ENCODE assay signal across 7 cellular contexts in genomic region chr10:33028515-33028914, GRCh38.
DNase-seq lines count a peak whose midpoint lies in the region; ATAC-seq lines count a peak whose summit lies in the region.
"Not testable (repeated sequence)": the region's sequence is repeated elsewhere in the genome, so short reads cannot be mapped to it uniquely, and the experiment has no call there.

No MANE protein-coding gene starts in this region.

- not testable (repeated sequence) for H3K9me3 Mint-ChIP-seq in IgD-negative memory B cell; activated CD4-positive, alpha-beta memory T cell treated with anti-CD3 and anti-CD28 coated beads for 36 hours; activated T-cell treated with anti-CD3 and anti-CD28 coated beads, Interleukin-2, amount 50 U/mL, for 72 hours; activated naive CD4-positive, alpha-beta T cell treated with anti-CD3 and anti-CD28 coated beads, Interleukin-2, amount 50 U/mL, for 24 hours; effector memory CD8-positive, alpha-beta T cell

- peak; percentile 18 for DNase-seq in activated CD4-positive, alpha-beta T cell treated with anti-CD3 and anti-CD28 coated beads for 1 hour
- peak; percentile 54 for DNase-seq in activated CD4-positive, alpha-beta memory T cell treated with anti-CD3 and anti-CD28 coated beads for 36 hours
- peak in 1 of 2 donors; percentile 10 for DNase-seq in activated T-cell treated with anti-CD3 and anti-CD28 coated beads, Interleukin-2, amount 50 U/mL, for 72 hours
- not testable (repeated sequence) for DNase-seq in effector memory CD8-positive, alpha-beta T cell
- peak; percentile 17 for DNase-seq in stimulated activated CD4-positive, alpha-beta T cell treated with anti-CD3 and anti-CD28 coated beads, Interleukin-4, amount 100 ng/mL, for 1 hour

- H3K4me3 Mint-ChIP-seq in IgD-negative memory B cell = peak overlapping the region in 1 of 4 donors; percentile 32
- H3K4me3 Mint-ChIP-seq in activated CD4-positive, alpha-beta memory T cell treated with anti-CD3 and anti-CD28 coated beads for 36 hours; activated T-cell treated with anti-CD3 and anti-CD28 coated beads, Interleukin-2, amount 50 U/mL, for 72 hours; activated naive CD4-positive, alpha-beta T cell treated with anti-CD3 and anti-CD28 coated beads, Interleukin-2, amount 50 U/mL, for 24 hours; effector memory CD8-positive, alpha-beta T cell: not testable (repeated sequence)

- peak overlapping the region in 2 of 3 donors; percentile 64 to 91 for H3K27ac Mint-ChIP-seq in IgD-negative memory B cell
- H3K27ac Mint-ChIP-seq in activated CD4-positive, alpha-beta memory T cell treated with anti-CD3 and anti-CD28 coated beads for 36 hours = not testable (repeated sequence)
- H3K27ac Mint-ChIP-seq in activated T-cell treated with anti-CD3 and anti-CD28 coated beads, Interleukin-2, amount 50 U/mL, for 72 hours = peak overlapping the region; percentile 50
- peak overlapping the region; percentile 62 for H3K27ac Mint-ChIP-seq in activated naive CD4-positive, alpha-beta T cell treated with anti-CD3 and anti-CD28 coated beads, Interleukin-2, amount 50 U/mL, for 24 hours
- peak overlapping the region in 1 of 2 donors; percentile 78 for H3K27ac Mint-ChIP-seq in effector memory CD8-positive, alpha-beta T cell

- ATAC-seq in activated T-cell treated with anti-CD3 and anti-CD28 coated beads, Interleukin-2, amount 50 U/mL, for 72 hours (replicated peaks in 1 of 2) = peak in 1 of 2 donors; percentile 58
- ATAC-seq in effector memory CD8-positive, alpha-beta T cell (replicated peaks) = peak; percentile 26

- CTCF ChIA-PET in activated CD4-positive, alpha-beta memory T cell treated with anti-CD3 and anti-CD28 coated beads for 36 hours (lab: Charles Lee) = interaction anchor here (0.6 to 1.2 kb wide), 2 partner anchors 19 to 549 kb away, joined by 3 to 5 read pairs; no protein-coding TSS in a partner anchor

- intact Hi-C loops in activated CD4-positive, alpha-beta memory T cell treated with anti-CD3 and anti-CD28 coated beads for 36 hours (cut with micrococcal nuclease) = not testable (repeated sequence)

- H3K27me3 Mint-ChIP-seq in IgD-negative memory B cell; activated CD4-positive, alpha-beta memory T cell treated with anti-CD3 and anti-CD28 coated beads for 36 hours; activated naive CD4-positive, alpha-beta T cell treated with anti-CD3 and anti-CD28 coated beads, Interleukin-2, amount 50 U/mL, for 24 hours; effector memory CD8-positive, alpha-beta T cell: not testable (repeated sequence)
- peaks cover 33% of the 10 kb centered on the region for H3K27me3 Mint-ChIP-seq in activated T-cell treated with anti-CD3 and anti-CD28 coated beads, Interleukin-2, amount 50 U/mL, for 72 hours (ENCODE audit: low read depth)

- POLR2A ChIA-PET in activated CD4-positive, alpha-beta memory T cell treated with anti-CD3 and anti-CD28 coated beads for 36 hours (lab: Charles Lee) = not testable (repeated sequence)

- peaks cover 30 to 46% (median 41%) of the 10 kb centered on the region in 3 donors for H3K4me1 Mint-ChIP-seq in IgD-negative memory B cell
- peaks cover 63% of the 10 kb centered on the region for H3K4me1 Mint-ChIP-seq in activated CD4-positive, alpha-beta memory T cell treated with anti-CD3 and anti-CD28 coated beads for 36 hours (ENCODE audit: low read depth)
- H3K4me1 Mint-ChIP-seq in activated T-cell treated with anti-CD3 and anti-CD28 coated beads, Interleukin-2, amount 50 U/mL, for 72 hours (ENCODE audit: low read depth) = peaks cover 35% of the 10 kb centered on the region
- peaks cover 47% of the 10 kb centered on the region for H3K4me1 Mint-ChIP-seq in activated naive CD4-positive, alpha-beta T cell treated with anti-CD3 and anti-CD28 coated beads, Interleukin-2, amount 50 U/mL, for 24 hours
- peaks cover 21 to 39% of the 10 kb centered on the region in 2 donors for H3K4me1 Mint-ChIP-seq in effector memory CD8-positive, alpha-beta T cell (ENCODE audit: low read depth in 2 of 2)

- not testable (repeated sequence) for H3K36me3 Mint-ChIP-seq in IgD-negative memory B cell; activated CD4-positive, alpha-beta memory T cell treated with anti-CD3 and anti-CD28 coated beads for 36 hours; activated T-cell treated with anti-CD3 and anti-CD28 coated beads, Interleukin-2, amount 50 U/mL, for 72 hours (ENCODE audit: insufficient read depth in 2 of 2); activated naive CD4-positive, alpha-beta T cell treated with anti-CD3 and anti-CD28 coated beads, Interleukin-2, amount 50 U/mL, for 24 hours; effector memory CD8-positive, alpha-beta T cell (ENCODE audit: insufficient read depth)
